8 cellular contexts compared by ENCODE assay signal in genomic region chr4:169823685-169824084, GRCh38.
A peak's percentile ranks its signal among the peaks of the same experiment; 100 is the strongest.
DNase-seq lines count a peak whose midpoint lies in the region; ATAC-seq and TF ChIP-seq lines count a peak whose summit lies in the region.

No MANE protein-coding gene starts in this region.

- DNase-seq in GM04503 (ENCODE audit: low read depth), result peak; percentile 3
- peak; percentile 46 for DNase-seq in MV-4-11 (lab: John Stamatoyannopoulos, UW)
- peak; percentile 61 to 76 for DNase-seq in cardiac fibroblast (ENCODE audit: low read depth in 2 of 2)
- DNase-seq in myocyte (ENCODE audit: low read depth), result peak; percentile 85
- no peak for DNase-seq in NCI-H2081 (lab: John Stamatoyannopoulos, UW)
- DNase-seq in NCI-H2196 treated with DMSO at 0.1 percent for 48 hours (lab: John Stamatoyannopoulos, UW; ENCODE audit: unreplicated experiment), result no peak
- no peak for DNase-seq in COLO668 (lab: John Stamatoyannopoulos, UW; ENCODE audit: unreplicated experiment)

- no peak for TF ChIP-seq CTCF in cardiac fibroblast (IDR thresholded peaks at IDR 0.05; ENCODE audit: low read depth, low read length)

- no peak for ATAC-seq in HG03045 (IDR thresholded peaks at IDR 0.05; ENCODE audit: unreplicated experiment)

- H3K4me3 ChIP-seq in cardiac fibroblast (replicated peaks in 1 of 2; ENCODE audit: low read depth in 2 of 2, low read length in 2 of 2), result no peak overlapping the region

Comparison
In these comparisons a context has a peak if more than half of its experiments do, and no peak if none do; other contexts are left out.
1. DNase-seq: peak in GM04503 (single experiment), MV-4-11 (single experiment), cardiac fibroblast (2 of 2) and myocyte (single experiment); none in NCI-H2081 (0 of 2), NCI-H2196 treated with DMSO at 0.1 percent for 48 hours (single experiment) and COLO668 (single experiment).